Comparison of ENCODE assay signal across 10 cellular contexts in the genomic region with DNA sequence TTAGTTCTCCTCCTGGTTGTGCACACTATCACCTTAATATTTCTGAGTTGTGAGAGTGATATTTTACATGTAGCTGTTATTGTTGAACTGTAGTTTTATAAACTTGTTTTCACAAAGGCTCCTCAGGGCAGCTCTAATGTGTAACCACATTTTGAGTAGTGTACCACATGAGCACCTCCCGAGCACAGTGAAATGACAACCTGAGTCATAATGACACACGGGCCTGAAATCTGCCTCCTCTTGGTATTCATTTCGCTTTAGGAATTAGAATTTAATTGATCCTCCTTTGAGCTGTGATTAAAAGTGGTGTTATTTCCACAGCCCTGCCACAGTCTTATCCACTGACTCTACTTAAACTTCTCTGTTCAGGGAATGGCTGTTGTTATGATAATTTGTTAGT. TPM values are rescaled to one million over a fixed set of nuclear protein-coding genes. Genes with fewer than 3 reads are reported as not detected.
A peak's percentile ranks its signal among the peaks of the same experiment; 100 is the strongest.
DNase-seq lines count a peak whose midpoint lies in the region; ATAC-seq, FAIRE-seq and TF ChIP-seq lines count a peak whose summit lies in the region.
"Had no signal": no experiment of that assay in that cellular context is flagged by ENCODE, and none has a peak within 500 bp of the region (broad histone marks: within the 10 kb centered on the region; RNA-seq: fewer than 3 reads in every experiment).

No MANE protein-coding gene starts in this region.

- no peak overlapping the region for H3K4me3 ChIP-seq in psoas muscle
- H3K4me3 ChIP-seq: uterus had no signal

- H3K4me1 ChIP-seq in psoas muscle = peaks cover 6% of the 10 kb centered on the region
- H3K4me1 ChIP-seq: uterus had no signal

- H3K9me3 ChIP-seq in psoas muscle = no peaks in the 10 kb centered on the region
- H3K9me3 ChIP-seq: uterus had no signal

- no peak for TF ChIP-seq POLR2A in GM12892 (IDR thresholded peaks at IDR 0.05; ENCODE audit: low read depth, low read length)

- peaks cover 67% of the 10 kb centered on the region for H3K4me1 Mint-ChIP-seq in activated CD8-positive, alpha-beta T cell treated with anti-CD3 and anti-CD28 coated beads for 36 hours (ENCODE audit: low read depth)
- H3K4me1 Mint-ChIP-seq in activated CD8-positive, alpha-beta T cell treated with anti-CD3 and anti-CD28 coated beads, Interleukin-2, amount 10 ng/mL, durations not matched to agents 7 days and 5 days (ENCODE audit: low read depth) = peaks cover 45% of the 10 kb centered on the region
- peaks cover 48% of the 10 kb centered on the region for H3K4me1 Mint-ChIP-seq in T-helper 2 cell treated with Interferon-gamma antibody and Interleukin-4, amounts not matched to agents 5 μg/mL and 100 μg/mL, for 36 hours (ENCODE audit: low read depth)
- peaks cover 72% of the 10 kb centered on the region for H3K4me1 Mint-ChIP-seq in activated T-helper 1 cell treated with anti-CD3 and anti-CD28 coated beads, Interleukin-12 subunit alpha, Interleukin-12 subunit beta, Interleukin-2, Interleukin-4 antibody, amounts not matched to agents 30 ng/mL and 10 ng/mL and 1 ng/mL, durations not matched to agents 14 hours and 24 hours and 36 hours (ENCODE audit: low read depth)

- no peak overlapping the region for H3K27ac Mint-ChIP-seq in activated CD8-positive, alpha-beta T cell treated with anti-CD3 and anti-CD28 coated beads for 36 hours
- H3K27ac Mint-ChIP-seq in activated CD8-positive, alpha-beta T cell treated with anti-CD3 and anti-CD28 coated beads, Interleukin-2, amount 10 ng/mL, durations not matched to agents 7 days and 5 days = no peak overlapping the region
- H3K27ac Mint-ChIP-seq in T-helper 2 cell treated with Interferon-gamma antibody and Interleukin-4, amounts not matched to agents 5 μg/mL and 100 μg/mL, for 36 hours = no peak overlapping the region
- H3K27ac Mint-ChIP-seq in activated T-helper 1 cell treated with anti-CD3 and anti-CD28 coated beads, Interleukin-12 subunit alpha, Interleukin-12 subunit beta, Interleukin-2, Interleukin-4 antibody, amounts not matched to agents 30 ng/mL and 10 ng/mL and 1 ng/mL, durations not matched to agents 14 hours and 24 hours and 36 hours = no peak overlapping the region

- POLR2A ChIA-PET in activated CD8-positive, alpha-beta T cell treated with anti-CD3 and anti-CD28 coated beads for 36 hours (lab: Charles Lee) = interaction anchor here (0.7 kb wide), 1 partner anchor 22 kb away, joined by 3 read pairs; no protein-coding TSS in a partner anchor
- POLR2A ChIA-PET in activated CD8-positive, alpha-beta T cell treated with anti-CD3 and anti-CD28 coated beads, Interleukin-2, amount 10 ng/mL, durations not matched to agents 7 days and 5 days (lab: Charles Lee) = no interaction called here

- FAIRE-seq in GM12892 (lab: Jason Lieb, UNC) = no peak

- WGBS in psoas muscle, 3 donors = 84 to 93% (median 85%) methylated on average over 3 of the region's 3 CpGs

- no peak overlapping the region for H3K4me3 Mint-ChIP-seq in activated CD8-positive, alpha-beta T cell treated with anti-CD3 and anti-CD28 coated beads for 36 hours
- no peak overlapping the region for H3K4me3 Mint-ChIP-seq in activated CD8-positive, alpha-beta T cell treated with anti-CD3 and anti-CD28 coated beads, Interleukin-2, amount 10 ng/mL, durations not matched to agents 7 days and 5 days
- H3K4me3 Mint-ChIP-seq in T-helper 2 cell treated with Interferon-gamma antibody and Interleukin-4, amounts not matched to agents 5 μg/mL and 100 μg/mL, for 36 hours = no peak overlapping the region
- no peak overlapping the region for H3K4me3 Mint-ChIP-seq in activated T-helper 1 cell treated with anti-CD3 and anti-CD28 coated beads, Interleukin-12 subunit alpha, Interleukin-12 subunit beta, Interleukin-2, Interleukin-4 antibody, amounts not matched to agents 30 ng/mL and 10 ng/mL and 1 ng/mL, durations not matched to agents 14 hours and 24 hours and 36 hours

- no peak for TF ChIP-seq CTCF in activated CD8-positive, alpha-beta T cell treated with anti-CD3 and anti-CD28 coated beads for 36 hours (IDR thresholded peaks at IDR 0.05)
- no peak for TF ChIP-seq CTCF in psoas muscle (IDR thresholded peaks at IDR 0.05)

- no peak overlapping the region for H3K27ac ChIP-seq in psoas muscle
- H3K27ac ChIP-seq: uterus had no signal

- no peaks in the 10 kb centered on the region for H3K9me3 Mint-ChIP-seq in activated CD8-positive, alpha-beta T cell treated with anti-CD3 and anti-CD28 coated beads for 36 hours
- no peaks in the 10 kb centered on the region for H3K9me3 Mint-ChIP-seq in activated CD8-positive, alpha-beta T cell treated with anti-CD3 and anti-CD28 coated beads, Interleukin-2, amount 10 ng/mL, durations not matched to agents 7 days and 5 days (ENCODE audit: insufficient read depth)
- H3K9me3 Mint-ChIP-seq in T-helper 2 cell treated with Interferon-gamma antibody and Interleukin-4, amounts not matched to agents 5 μg/mL and 100 μg/mL, for 36 hours = no peaks in the 10 kb centered on the region
- no peaks in the 10 kb centered on the region for H3K9me3 Mint-ChIP-seq in activated T-helper 1 cell treated with anti-CD3 and anti-CD28 coated beads, Interleukin-12 subunit alpha, Interleukin-12 subunit beta, Interleukin-2, Interleukin-4 antibody, amounts not matched to agents 30 ng/mL and 10 ng/mL and 1 ng/mL, durations not matched to agents 14 hours and 24 hours and 36 hours

- peak; percentile 50 for DNase-seq in activated CD8-positive, alpha-beta T cell treated with anti-CD3 and anti-CD28 coated beads for 36 hours
- no peak for DNase-seq in activated CD8-positive, alpha-beta T cell treated with anti-CD3 and anti-CD28 coated beads, Interleukin-2, amount 10 ng/mL, durations not matched to agents 7 days and 5 days
- DNase-seq in T-helper 2 cell treated with Interferon-gamma antibody and Interleukin-4, amounts not matched to agents 5 μg/mL and 100 μg/mL, for 36 hours (ENCODE audit: low spot score) = peak; percentile 36
- no peak for DNase-seq in psoas muscle
- no peak for DNase-seq in GDM1 (lab: John Stamatoyannopoulos, UW)
- DNase-seq in GM12892 (ENCODE audit: insufficient read length) = no peak
- DNase-seq in activated T-helper 1 cell treated with anti-CD3 and anti-CD28 coated beads, Interleukin-12 subunit alpha, Interleukin-12 subunit beta, Interleukin-2, Interleukin-4 antibody, amounts not matched to agents 30 ng/mL and 10 ng/mL and 1 ng/mL, durations not matched to agents 14 hours and 24 hours and 36 hours (ENCODE audit: low spot score) = no peak
- DNase-seq: uterus had no signal

- H3K27me3 ChIP-seq in psoas muscle (ENCODE audit: insufficient read depth in 3 of 3, low read length in 2 of 3) = no peaks in the 10 kb centered on the region
- H3K27me3 ChIP-seq: uterus had no signal

- peak; percentile 63 for ATAC-seq in activated CD8-positive, alpha-beta T cell treated with anti-CD3 and anti-CD28 coated beads for 36 hours
- ATAC-seq in activated CD8-positive, alpha-beta T cell treated with anti-CD3 and anti-CD28 coated beads, Interleukin-2, amount 10 ng/mL, durations not matched to agents 7 days and 5 days = no peak
- ATAC-seq in HG02870 (IDR thresholded peaks at IDR 0.05; ENCODE audit: unreplicated experiment) (peak; percentile 41), psoas muscle (peak in 3 of 4 donors; percentile 45 to 65 (median 56))

- peaks cover 73% of the 10 kb centered on the region for H3K36me3 Mint-ChIP-seq in activated CD8-positive, alpha-beta T cell treated with anti-CD3 and anti-CD28 coated beads for 36 hours (ENCODE audit: low read depth)
- peaks cover 65% of the 10 kb centered on the region for H3K36me3 Mint-ChIP-seq in activated CD8-positive, alpha-beta T cell treated with anti-CD3 and anti-CD28 coated beads, Interleukin-2, amount 10 ng/mL, durations not matched to agents 7 days and 5 days (ENCODE audit: low read depth)
- peaks cover 74% of the 10 kb centered on the region for H3K36me3 Mint-ChIP-seq in T-helper 2 cell treated with Interferon-gamma antibody and Interleukin-4, amounts not matched to agents 5 μg/mL and 100 μg/mL, for 36 hours (ENCODE audit: low read depth)
- H3K36me3 Mint-ChIP-seq in activated T-helper 1 cell treated with anti-CD3 and anti-CD28 coated beads, Interleukin-12 subunit alpha, Interleukin-12 subunit beta, Interleukin-2, Interleukin-4 antibody, amounts not matched to agents 30 ng/mL and 10 ng/mL and 1 ng/mL, durations not matched to agents 14 hours and 24 hours and 36 hours (ENCODE audit: low read depth) = peaks cover 69% of the 10 kb centered on the region

- intact Hi-C loops in activated CD8-positive, alpha-beta T cell treated with anti-CD3 and anti-CD28 coated beads for 36 hours (cut with micrococcal nuclease) = no loop called here
- intact Hi-C loops in psoas muscle (cut with DNase I) = no loop called here
- intact Hi-C loops in activated T-helper 1 cell treated with anti-CD3 and anti-CD28 coated beads, Interleukin-12 subunit alpha, Interleukin-12 subunit beta, Interleukin-2, Interleukin-4 antibody, amounts not matched to agents 30 ng/mL and 10 ng/mL and 1 ng/mL, durations not matched to agents 14 hours and 24 hours and 36 hours (cut with micrococcal nuclease) = loop anchor here (10.0 kb wide), 2 partner anchors 578 to 1382 kb away; no protein-coding TSS in a partner anchor

- peaks cover 12 to 95% of the 10 kb centered on the region in 2 donors for H3K36me3 ChIP-seq in psoas muscle (ENCODE audit: insufficient read depth in 1 of 2, low read depth in 1 of 2)
- H3K36me3 ChIP-seq: uterus had no signal

- CTCF ChIA-PET in activated CD8-positive, alpha-beta T cell treated with anti-CD3 and anti-CD28 coated beads for 36 hours (lab: Charles Lee) = interaction anchor here (0.8 to 4.1 kb wide), 3 partner anchors 9 to 20 kb away, joined by 3 to 23 read pairs (median 5); no protein-coding TSS in a partner anchor
- CTCF ChIA-PET in activated CD8-positive, alpha-beta T cell treated with anti-CD3 and anti-CD28 coated beads, Interleukin-2, amount 10 ng/mL, durations not matched to agents 7 days and 5 days (lab: Charles Lee) = interaction anchor here (3.7 kb wide), 1 partner anchor 10 kb away, joined by 31 read pairs; no protein-coding TSS in a partner anchor

- H3K27me3 Mint-ChIP-seq in activated CD8-positive, alpha-beta T cell treated with anti-CD3 and anti-CD28 coated beads for 36 hours = no peaks in the 10 kb centered on the region
- H3K27me3 Mint-ChIP-seq in activated CD8-positive, alpha-beta T cell treated with anti-CD3 and anti-CD28 coated beads, Interleukin-2, amount 10 ng/mL, durations not matched to agents 7 days and 5 days (ENCODE audit: low read depth) = no peaks in the 10 kb centered on the region
- H3K27me3 Mint-ChIP-seq in T-helper 2 cell treated with Interferon-gamma antibody and Interleukin-4, amounts not matched to agents 5 μg/mL and 100 μg/mL, for 36 hours (ENCODE audit: low read depth) = no peaks in the 10 kb centered on the region
- H3K27me3 Mint-ChIP-seq in activated T-helper 1 cell treated with anti-CD3 and anti-CD28 coated beads, Interleukin-12 subunit alpha, Interleukin-12 subunit beta, Interleukin-2, Interleukin-4 antibody, amounts not matched to agents 30 ng/mL and 10 ng/mL and 1 ng/mL, durations not matched to agents 14 hours and 24 hours and 36 hours (ENCODE audit: insufficient read depth) = no peaks in the 10 kb centered on the region

RNA-seq across cellular contexts. Expression of a gene that starts 7.9 kb away (rescaled TPM):
- total RNA-seq in activated CD8-positive, alpha-beta T cell treated with anti-CD3 and anti-CD28 coated beads for 36 hours = 10 to 100 TPM; 54.3 to 57.8 TPM
- 10 to 100 TPM; 39.1 to 49.7 TPM for total RNA-seq in activated CD8-positive, alpha-beta T cell treated with anti-CD3 and anti-CD28 coated beads, Interleukin-2, amount 10 ng/mL, durations not matched to agents 7 days and 5 days
- total RNA-seq in psoas muscle = 10 to 100 TPM; 48.2 to 69.1 (median 65.8) TPM
- polyA plus RNA-seq in psoas muscle = 10 to 100 TPM; 22.6 to 63.6 (median 52.1) TPM
- 23.0 TPM for polyA plus RNA-seq in GM12892 (2012; ENCODE audit: missing spikeins)
- 83.0 and 90.4 TPM in 2 replicates for total RNA-seq in activated T-helper 1 cell treated with anti-CD3 and anti-CD28 coated beads, Interleukin-12 subunit alpha, Interleukin-12 subunit beta, Interleukin-2, Interleukin-4 antibody, amounts not matched to agents 30 ng/mL and 10 ng/mL and 1 ng/mL, durations not matched to agents 14 hours and 24 hours and 36 hours

RNA-seq across cellular contexts. Expression of a gene that starts 8.0 kb away (rescaled TPM):
- total RNA-seq in activated CD8-positive, alpha-beta T cell treated with anti-CD3 and anti-CD28 coated beads for 36 hours = 10 to 100 TPM; 10.6 to 10.7 TPM
- 10 to 100 TPM; 10.8 to 13.8 TPM for total RNA-seq in activated CD8-positive, alpha-beta T cell treated with anti-CD3 and anti-CD28 coated beads, Interleukin-2, amount 10 ng/mL, durations not matched to agents 7 days and 5 days
- total RNA-seq in psoas muscle = 1 to 10 TPM; 5.1 to 6.4 (median 5.8) TPM
- polyA plus RNA-seq in psoas muscle = 10 to 100 TPM in 2 of 3 donors, 1 to 10 TPM in 1; 7.8 to 15.2 (median 10.6) TPM
- polyA plus RNA-seq in GM12892 (2012; ENCODE audit: missing spikeins) = 17.1 TPM
- total RNA-seq in activated T-helper 1 cell treated with anti-CD3 and anti-CD28 coated beads, Interleukin-12 subunit alpha, Interleukin-12 subunit beta, Interleukin-2, Interleukin-4 antibody, amounts not matched to agents 30 ng/mL and 10 ng/mL and 1 ng/mL, durations not matched to agents 14 hours and 24 hours and 36 hours = 13.5 and 18.6 TPM in 2 replicates

RNA-seq across cellular contexts. Expression of a gene that starts 25.9 kb away (rescaled TPM):
- not detected for total RNA-seq in activated CD8-positive, alpha-beta T cell treated with anti-CD3 and anti-CD28 coated beads for 36 hours
- total RNA-seq in activated CD8-positive, alpha-beta T cell treated with anti-CD3 and anti-CD28 coated beads, Interleukin-2, amount 10 ng/mL, durations not matched to agents 7 days and 5 days = not detected
- total RNA-seq in psoas muscle = not detected
- polyA plus RNA-seq in psoas muscle = not detected
- polyA plus RNA-seq in GM12892 (2012; ENCODE audit: missing spikeins) = not detected
- total RNA-seq in activated T-helper 1 cell treated with anti-CD3 and anti-CD28 coated beads, Interleukin-12 subunit alpha, Interleukin-12 subunit beta, Interleukin-2, Interleukin-4 antibody, amounts not matched to agents 30 ng/mL and 10 ng/mL and 1 ng/mL, durations not matched to agents 14 hours and 24 hours and 36 hours = not detected in 2 replicates
- total RNA-seq: T-helper 1 cell treated with Interleukin-12 subunit alpha and Interleukin-12 subunit beta and Interleukin-4 antibody, amounts not matched to agents 30 ng/mL and 1 ng/mL, for 36 hours had no signal

Comparison
In these comparisons a context has a peak if more than half of its experiments do, and no peak if none do; other contexts are left out.
1. DNase-seq: peak in activated CD8-positive, alpha-beta T cell treated with anti-CD3 and anti-CD28 coated beads for 36 hours (single experiment) and T-helper 2 cell treated with Interferon-gamma antibody and Interleukin-4, amounts not matched to agents 5 μg/mL and 100 μg/mL, for 36 hours (single experiment); none in activated CD8-positive, alpha-beta T cell treated with anti-CD3 and anti-CD28 coated beads, Interleukin-2, amount 10 ng/mL, durations not matched to agents 7 days and 5 days (single experiment), psoas muscle (0 of 2), GDM1 (single experiment), GM12892 (single experiment) and activated T-helper 1 cell treated with anti-CD3 and anti-CD28 coated beads, Interleukin-12 subunit alpha, Interleukin-12 subunit beta, Interleukin-2, Interleukin-4 antibody, amounts not matched to agents 30 ng/mL and 10 ng/mL and 1 ng/mL, durations not matched to agents 14 hours and 24 hours and 36 hours (single experiment).